Comparison of ENCODE assay signal across 2 cellular contexts in genomic region chr10:103593022-103593570, GRCh38.
TF ChIP-seq lines count a peak whose summit lies in the region.

No MANE protein-coding gene starts in this region.

TF ChIP-seq in SK-N-SH, 30 proteins besides CTCF, POLR2A, EP300 and RAD21 (continued from another document):
- TF ChIP-seq ZBTB33 (IDR thresholded peaks at IDR 0.05; ENCODE audit: borderline replicate concordance, low read depth) (no peak), GABPA (IDR thresholded peaks at IDR 0.05; ENCODE audit: low read depth) (no peak), NFIC (IDR thresholded peaks at IDR 0.05; ENCODE audit: borderline replicate concordance) (no peak), GATA2 (CRISPR knock-in tag; IDR thresholded peaks at IDR 0.05) (no peak), RXRA (IDR thresholded peaks at IDR 0.05; ENCODE audit: borderline replicate concordance, low read depth) (no peak)
- TF ChIP-seq, protein P1, sequence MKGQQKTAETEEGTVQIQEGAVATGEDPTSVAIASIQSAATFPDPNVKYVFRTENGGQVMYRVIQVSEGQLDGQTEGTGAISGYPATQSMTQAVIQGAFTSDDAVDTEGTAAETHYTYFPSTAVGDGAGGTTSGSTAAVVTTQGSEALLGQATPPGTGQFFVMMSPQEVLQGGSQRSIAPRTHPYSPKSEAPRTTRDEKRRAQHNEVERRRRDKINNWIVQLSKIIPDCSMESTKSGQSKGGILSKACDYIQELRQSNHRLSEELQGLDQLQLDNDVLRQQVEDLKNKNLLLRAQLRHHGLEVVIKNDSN (IDR thresholded peaks at IDR 0.05; ENCODE audit: borderline replicate concordance, low read depth) = no peak
TF ChIP-seq in SK-N-SH: peak in this region for 0.

TF ChIP-seq in SK-N-SH treated with all-trans-retinoic acid at 6 μM for 48 hours, 23 proteins besides CTCF, POLR2A, EP300 and RAD21 (continued from another document):
- no peak for TF ChIP-seq OSR1 (CRISPR knock-in tag; IDR thresholded peaks at IDR 0.05)
- TF ChIP-seq, protein P2, sequence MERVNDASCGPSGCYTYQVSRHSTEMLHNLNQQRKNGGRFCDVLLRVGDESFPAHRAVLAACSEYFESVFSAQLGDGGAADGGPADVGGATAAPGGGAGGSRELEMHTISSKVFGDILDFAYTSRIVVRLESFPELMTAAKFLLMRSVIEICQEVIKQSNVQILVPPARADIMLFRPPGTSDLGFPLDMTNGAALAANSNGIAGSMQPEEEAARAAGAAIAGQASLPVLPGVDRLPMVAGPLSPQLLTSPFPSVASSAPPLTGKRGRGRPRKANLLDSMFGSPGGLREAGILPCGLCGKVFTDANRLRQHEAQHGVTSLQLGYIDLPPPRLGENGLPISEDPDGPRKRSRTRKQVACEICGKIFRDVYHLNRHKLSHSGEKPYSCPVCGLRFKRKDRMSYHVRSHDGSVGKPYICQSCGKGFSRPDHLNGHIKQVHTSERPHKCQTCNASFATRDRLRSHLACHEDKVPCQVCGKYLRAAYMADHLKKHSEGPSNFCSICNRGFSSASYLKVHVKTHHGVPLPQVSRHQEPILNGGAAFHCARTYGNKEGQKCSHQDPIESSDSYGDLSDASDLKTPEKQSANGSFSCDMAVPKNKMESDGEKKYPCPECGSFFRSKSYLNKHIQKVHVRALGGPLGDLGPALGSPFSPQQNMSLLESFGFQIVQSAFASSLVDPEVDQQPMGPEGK (CRISPR knock-in tag; IDR thresholded peaks at IDR 0.05; ENCODE audit: borderline replicate concordance) = no peak
- no peak for TF ChIP-seq BACH2 (CRISPR knock-in tag; IDR thresholded peaks at IDR 0.05; ENCODE audit: borderline replicate concordance)
TF ChIP-seq in SK-N-SH treated with all-trans-retinoic acid at 6 μM for 48 hours: peak in this region for 0.
